In genomic region chr3:149401926-149402310, GRCh38 we compare ENCODE assay signal across 1 cellular context.
TF ChIP-seq lines count a peak whose summit lies in the region.

No MANE protein-coding gene starts in this region.

TF ChIP-seq in A549, 52 proteins besides CTCF, POLR2A, EP300 and RAD21 (continued from another document):
- TF ChIP-seq REST (IDR thresholded peaks at IDR 0.05) (no peak), EHMT2 (IDR thresholded peaks at IDR 0.05; ENCODE audit: low read depth) (no peak), HOXB5 (CRISPR knock-in tag; IDR thresholded peaks at IDR 0.05) (no peak), ESRRA (IDR thresholded peaks at IDR 0.05; ENCODE audit: borderline replicate concordance, low read length) (no peak), FOSL2 (IDR thresholded peaks at IDR 0.05) (no peak), FOSL2 (CRISPR knock-in tag; IDR thresholded peaks at IDR 0.05) (no peak)
